33 cellular contexts compared by ENCODE assay signal in genomic region chr18:4994710-4995109, GRCh38.
"Had no signal": no experiment of that assay in that cellular context is flagged by ENCODE, and none has a peak within 500 bp of the region (broad histone marks: within the 10 kb centered on the region; RNA-seq: fewer than 3 reads in every experiment).

No MANE protein-coding gene starts in this region.

- H3K4me1 ChIP-seq: adrenal gland, ascending aorta, body of pancreas, breast epithelium had no signal

- H3K36me3 ChIP-seq: adrenal gland, ascending aorta, brain microvascular endothelial cell, breast epithelium, cardiac muscle cell had no signal

- H3K9me3 ChIP-seq: adrenal gland, ascending aorta had no signal

- DNase-seq: activated effector memory CD4-positive, alpha-beta T cell treated with anti-CD3 and anti-CD28 coated beads, Interleukin-2, amount 50 U/mL, for 16 hours; activated effector memory CD4-positive, alpha-beta T cell treated with Interleukin-2 at 50 U/mL for 16 hours; activated gamma-delta T cell; activated gamma-delta T cell treated with Interleukin-2 at 50 U/mL for 16 hours; activated naive CD4-positive, alpha-beta T cell; activated naive CD4-positive, alpha-beta T cell treated with anti-CD3 and anti-CD28 coated beads for 36 hours; activated naive CD4-positive, alpha-beta T cell treated with anti-CD3 and anti-CD28 coated beads, Interleukin-2, amount 10 ng/mL, durations not matched to agents 7 days and 5 days; activated naive CD4-positive, alpha-beta T cell treated with anti-CD3 and anti-CD28 coated beads, Interleukin-2, amount 50 U/mL, for 16 hours; activated naive CD4-positive, alpha-beta T cell treated with Interleukin-2 at 50 U/mL for 16 hours; activated naive CD8-positive, alpha-beta T cell treated with anti-CD3 and anti-CD28 coated beads for 36 hours; activated naive CD8-positive, alpha-beta T cell treated with anti-CD3 and anti-CD28 coated beads, Interleukin-2, amount 10 ng/mL, durations not matched to agents 7 days and 5 days; activated naive CD8-positive, alpha-beta T cell treated with anti-CD3 and anti-CD28 coated beads, Interleukin-2, amount 50 U/mL, for 24 hours; activated T-cell treated with anti-CD3 and anti-CD28 coated beads, Interleukin-2, amount 50 U/mL, for 24 hours; activated T-cell treated with anti-CD3 and anti-CD28 coated beads, Interleukin-2, amount 50 U/mL, for 4 hours; activated T-cell treated with anti-CD3 and anti-CD28 coated beads, Interleukin-2, amount 50 U/mL, for 48 hours; activated T-cell treated with anti-CD3 and anti-CD28 coated beads, Interleukin-2, amount 50 U/mL, for 72 hours; adrenal gland; amniotic stem cell; amygdala; anterior cingulate cortex; aorta; body of pancreas; brain microvascular endothelial cell; caudate nucleus; central memory CD4-positive, alpha-beta T cell; cerebellar nuclear complex had no signal

- H3K27ac ChIP-seq: adrenal gland, ascending aorta, body of pancreas, brain microvascular endothelial cell, breast epithelium, cardiac muscle cell had no signal

- H3K4me3 ChIP-seq: adrenal gland, ascending aorta, body of pancreas, breast epithelium, cardiac muscle cell had no signal

- ATAC-seq: activated naive CD4-positive, alpha-beta T cell treated with anti-CD3 and anti-CD28 coated beads, Interleukin-2, amount 50 U/mL, for 72 hours; activated naive CD8-positive, alpha-beta T cell treated with anti-CD3 and anti-CD28 coated beads, Interleukin-2, amount 50 U/mL, for 24 hours; activated T-cell treated with anti-CD3 and anti-CD28 coated beads, Interleukin-2, amount 50 U/mL, for 4 hours; activated T-cell treated with anti-CD3 and anti-CD28 coated beads, Interleukin-2, amount 50 U/mL, for 72 hours; activated T-helper 17 cell treated with anti-CD3 and anti-CD28 coated beads, Interleukin-2, amount 50 U/mL, for 72 hours; body of pancreas had no signal

- FAIRE-seq: astrocyte, bronchial epithelial cell had no signal

- H3K27me3 ChIP-seq: adrenal gland, ascending aorta, body of pancreas, brain microvascular endothelial cell, breast epithelium, cardiac muscle cell had no signal
